ENCODE assay signal across 1 cellular context in genomic region chr11:72037554-72038311, GRCh38.
TF ChIP-seq lines count a peak whose summit lies in the region.

No MANE protein-coding gene starts in this region.

TF ChIP-seq in GM12878, 131 proteins besides CTCF, POLR2A, EP300 and RAD21:
- no peak for TF ChIP-seq KAT2A (conservative IDR thresholded peaks at IDR 0.05; ENCODE audit: control insufficient read depth, low read depth, low read length)
- no peak for TF ChIP-seq SMARCA5 (IDR thresholded peaks at IDR 0.05)
- TF ChIP-seq JUND (IDR thresholded peaks at IDR 0.05; ENCODE audit: low read depth, low read length): no peak
- TF ChIP-seq PKNOX1 (IDR thresholded peaks at IDR 0.05): no peak
- TF ChIP-seq, protein P1, sequence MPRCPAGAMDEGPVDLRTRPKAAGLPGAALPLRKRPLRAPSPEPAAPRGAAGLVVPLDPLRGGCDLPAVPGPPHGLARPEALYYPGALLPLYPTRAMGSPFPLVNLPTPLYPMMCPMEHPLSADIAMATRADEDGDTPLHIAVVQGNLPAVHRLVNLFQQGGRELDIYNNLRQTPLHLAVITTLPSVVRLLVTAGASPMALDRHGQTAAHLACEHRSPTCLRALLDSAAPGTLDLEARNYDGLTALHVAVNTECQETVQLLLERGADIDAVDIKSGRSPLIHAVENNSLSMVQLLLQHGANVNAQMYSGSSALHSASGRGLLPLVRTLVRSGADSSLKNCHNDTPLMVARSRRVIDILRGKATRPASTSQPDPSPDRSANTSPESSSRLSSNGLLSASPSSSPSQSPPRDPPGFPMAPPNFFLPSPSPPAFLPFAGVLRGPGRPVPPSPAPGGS (IDR thresholded peaks at IDR 0.05; ENCODE audit: borderline replicate concordance, insufficient read depth, low read depth, low read length, poor library complexity, severe bottlenecking): no peak
- TF ChIP-seq POU2F2 (IDR thresholded peaks at IDR 0.05; ENCODE audit: borderline replicate concordance, low read depth, low read length): no peak
- TF ChIP-seq CHD2 (IDR thresholded peaks at IDR 0.05; ENCODE audit: borderline replicate concordance, low read depth, low read length): no peak
- no peak for TF ChIP-seq ZNF24 (IDR thresholded peaks at IDR 0.05)
- TF ChIP-seq ZNF687 (IDR thresholded peaks at IDR 0.05): no peak
- no peak for TF ChIP-seq ZBTB33 (IDR thresholded peaks at IDR 0.05)
- TF ChIP-seq SUPT20H (IDR thresholded peaks at IDR 0.05; ENCODE audit: borderline replicate concordance, control insufficient read depth, low read depth, low read length): no peak
- no peak for TF ChIP-seq SRF (IDR thresholded peaks at IDR 0.05; ENCODE audit: low read depth in 2 of 2, low read length in 2 of 2)
- TF ChIP-seq SREBF2 (IDR thresholded peaks at IDR 0.05; ENCODE audit: low read length): no peak
- no peak for TF ChIP-seq FOXK2 (IDR thresholded peaks at IDR 0.05)
- no peak for TF ChIP-seq FOS (IDR thresholded peaks at IDR 0.05; ENCODE audit: borderline replicate concordance, extremely low read depth, insufficient read length)
